In the genomic region with DNA sequence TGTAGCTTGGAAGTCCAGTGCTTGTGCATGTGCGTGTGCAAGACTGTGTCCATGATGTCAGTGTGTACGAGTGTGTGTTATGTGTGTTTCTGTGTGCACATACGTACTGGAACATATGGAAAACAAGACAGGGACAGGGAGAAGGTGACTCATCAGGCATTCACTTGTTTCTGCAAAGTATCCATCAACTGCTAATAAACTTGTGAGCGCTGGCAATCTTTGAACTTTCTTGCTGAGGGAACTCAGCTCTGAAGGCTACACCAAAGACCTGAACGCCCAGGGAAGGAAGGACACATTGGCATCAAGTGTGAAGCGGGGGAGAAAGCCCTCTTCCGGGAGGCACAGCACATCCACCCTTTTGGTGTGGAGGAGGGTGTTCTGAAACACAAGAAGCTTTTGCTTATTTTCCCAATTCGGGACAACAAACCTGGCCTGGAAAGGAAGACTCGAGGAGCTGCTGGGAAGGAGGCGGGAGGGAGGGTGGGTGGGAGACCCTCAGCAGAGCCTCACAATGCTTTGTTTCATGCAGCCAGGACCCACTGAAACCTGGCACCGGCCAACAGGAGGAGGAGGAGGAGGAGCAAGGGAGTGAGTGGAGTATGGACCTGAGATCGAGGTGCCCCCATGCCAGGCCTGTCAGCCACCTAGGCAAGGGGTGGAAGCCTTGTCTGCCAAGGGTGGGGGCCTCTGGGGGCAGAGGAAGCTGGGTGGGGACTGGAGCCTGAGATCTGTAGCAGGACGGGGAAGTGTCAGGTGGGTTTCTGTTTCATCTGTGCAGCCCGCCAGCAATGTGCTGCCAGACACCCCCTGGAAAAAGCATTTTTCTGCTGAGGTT, we compare ENCODE assay signal across 2 cellular contexts.
TF ChIP-seq lines count a peak whose summit lies in the region.

No MANE protein-coding gene starts in this region.

TF ChIP-seq in HepG2, 621 proteins besides CTCF, POLR2A, EP300 and RAD21 (continued from another document):
- no peak for TF ChIP-seq KDM4B (CRISPR knock-in tag; IDR thresholded peaks at IDR 0.05)

TF ChIP-seq in liver, 16 proteins besides CTCF, POLR2A, EP300 and RAD21 (continued from another document):
- TF ChIP-seq NR2F2 (IDR thresholded peaks at IDR 0.05), result no peak
- TF ChIP-seq FOXA1 (IDR thresholded peaks at IDR 0.05), result no peak
- TF ChIP-seq YY1 (IDR thresholded peaks at IDR 0.05), result no peak
- TF ChIP-seq JUND (IDR thresholded peaks at IDR 0.05), result no peak
- TF ChIP-seq GABPA (IDR thresholded peaks at IDR 0.05 in 1 of 2, conservative IDR thresholded peaks at IDR 0.05 in 1 of 2), result no peak
- TF ChIP-seq, protein P1, sequence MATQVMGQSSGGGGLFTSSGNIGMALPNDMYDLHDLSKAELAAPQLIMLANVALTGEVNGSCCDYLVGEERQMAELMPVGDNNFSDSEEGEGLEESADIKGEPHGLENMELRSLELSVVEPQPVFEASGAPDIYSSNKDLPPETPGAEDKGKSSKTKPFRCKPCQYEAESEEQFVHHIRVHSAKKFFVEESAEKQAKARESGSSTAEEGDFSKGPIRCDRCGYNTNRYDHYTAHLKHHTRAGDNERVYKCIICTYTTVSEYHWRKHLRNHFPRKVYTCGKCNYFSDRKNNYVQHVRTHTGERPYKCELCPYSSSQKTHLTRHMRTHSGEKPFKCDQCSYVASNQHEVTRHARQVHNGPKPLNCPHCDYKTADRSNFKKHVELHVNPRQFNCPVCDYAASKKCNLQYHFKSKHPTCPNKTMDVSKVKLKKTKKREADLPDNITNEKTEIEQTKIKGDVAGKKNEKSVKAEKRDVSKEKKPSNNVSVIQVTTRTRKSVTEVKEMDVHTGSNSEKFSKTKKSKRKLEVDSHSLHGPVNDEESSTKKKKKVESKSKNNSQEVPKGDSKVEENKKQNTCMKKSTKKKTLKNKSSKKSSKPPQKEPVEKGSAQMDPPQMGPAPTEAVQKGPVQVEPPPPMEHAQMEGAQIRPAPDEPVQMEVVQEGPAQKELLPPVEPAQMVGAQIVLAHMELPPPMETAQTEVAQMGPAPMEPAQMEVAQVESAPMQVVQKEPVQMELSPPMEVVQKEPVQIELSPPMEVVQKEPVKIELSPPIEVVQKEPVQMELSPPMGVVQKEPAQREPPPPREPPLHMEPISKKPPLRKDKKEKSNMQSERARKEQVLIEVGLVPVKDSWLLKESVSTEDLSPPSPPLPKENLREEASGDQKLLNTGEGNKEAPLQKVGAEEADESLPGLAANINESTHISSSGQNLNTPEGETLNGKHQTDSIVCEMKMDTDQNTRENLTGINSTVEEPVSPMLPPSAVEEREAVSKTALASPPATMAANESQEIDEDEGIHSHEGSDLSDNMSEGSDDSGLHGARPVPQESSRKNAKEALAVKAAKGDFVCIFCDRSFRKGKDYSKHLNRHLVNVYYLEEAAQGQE (IDR thresholded peaks at IDR 0.05), result no peak
- no peak for TF ChIP-seq RXRA (IDR thresholded peaks at IDR 0.05)
- no peak for TF ChIP-seq HNF4G (IDR thresholded peaks at IDR 0.05)
- TF ChIP-seq, protein P2, sequence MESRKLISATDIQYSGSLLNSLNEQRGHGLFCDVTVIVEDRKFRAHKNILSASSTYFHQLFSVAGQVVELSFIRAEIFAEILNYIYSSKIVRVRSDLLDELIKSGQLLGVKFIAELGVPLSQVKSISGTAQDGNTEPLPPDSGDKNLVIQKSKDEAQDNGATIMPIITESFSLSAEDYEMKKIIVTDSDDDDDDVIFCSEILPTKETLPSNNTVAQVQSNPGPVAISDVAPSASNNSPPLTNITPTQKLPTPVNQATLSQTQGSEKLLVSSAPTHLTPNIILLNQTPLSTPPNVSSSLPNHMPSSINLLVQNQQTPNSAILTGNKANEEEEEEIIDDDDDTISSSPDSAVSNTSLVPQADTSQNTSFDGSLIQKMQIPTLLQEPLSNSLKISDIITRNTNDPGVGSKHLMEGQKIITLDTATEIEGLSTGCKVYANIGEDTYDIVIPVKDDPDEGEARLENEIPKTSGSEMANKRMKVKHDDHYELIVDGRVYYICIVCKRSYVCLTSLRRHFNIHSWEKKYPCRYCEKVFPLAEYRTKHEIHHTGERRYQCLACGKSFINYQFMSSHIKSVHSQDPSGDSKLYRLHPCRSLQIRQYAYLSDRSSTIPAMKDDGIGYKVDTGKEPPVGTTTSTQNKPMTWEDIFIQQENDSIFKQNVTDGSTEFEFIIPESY (IDR thresholded peaks at IDR 0.05), result no peak
- TF ChIP-seq, protein P3, sequence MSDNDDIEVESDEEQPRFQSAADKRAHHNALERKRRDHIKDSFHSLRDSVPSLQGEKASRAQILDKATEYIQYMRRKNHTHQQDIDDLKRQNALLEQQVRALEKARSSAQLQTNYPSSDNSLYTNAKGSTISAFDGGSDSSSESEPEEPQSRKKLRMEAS (IDR thresholded peaks at IDR 0.05), result no peak
- TF ChIP-seq EGR1 (IDR thresholded peaks at IDR 0.05; ENCODE audit: low read depth in 2 of 2), result no peak
- no peak for TF ChIP-seq TAF1 (conservative IDR thresholded peaks at IDR 0.05)
